ENCODE assay signal across 27 cellular contexts in genomic region chr3:149407898-149408297, GRCh38. TPM values are rescaled to one million over a fixed set of nuclear protein-coding genes. Genes with fewer than 3 reads are reported as not detected.
DNase-seq lines count a peak whose midpoint lies in the region; ATAC-seq and TF ChIP-seq lines count a peak whose summit lies in the region.
"Had no signal": no experiment of that assay in that cellular context is flagged by ENCODE, and none has a peak within 500 bp of the region (broad histone marks: within the 10 kb centered on the region; RNA-seq: fewer than 3 reads in every experiment).

No MANE protein-coding gene starts in this region.

- H2AFZ ChIP-seq in fibroblast of lung (ENCODE audit: low read length) = peak overlapping the region; percentile 66

- H3K9ac ChIP-seq in fibroblast of lung (ENCODE audit: insufficient read depth, low read length) = no peak overlapping the region
- H3K9ac ChIP-seq in mucosa of stomach (ENCODE audit: low read length) = peak overlapping the region; percentile 20

- CTCF ChIA-PET in AG04450 (lab: Charles Lee) = interaction anchor here (0.5 kb wide), 1 partner anchor 399 kb away, joined by 3 read pairs; no protein-coding TSS in a partner anchor

- H3K36me3 ChIP-seq in fibroblast of lung (ENCODE audit: control insufficient read depth, insufficient read depth, low read length) (no peaks in the 10 kb centered on the region), mucosa of stomach (ENCODE audit: control insufficient read depth, insufficient read depth, low read length) (no peaks in the 10 kb centered on the region)
- H3K36me3 ChIP-seq: cardiac muscle cell, colonic mucosa, left lung, uterus had no signal

- H3K9me3 ChIP-seq in AG04450 (ENCODE audit: control insufficient read depth, insufficient read depth, low read length) (no peaks in the 10 kb centered on the region), fibroblast of lung (ENCODE audit: control insufficient read depth, insufficient read depth, low read depth, low read length) (no peaks in the 10 kb centered on the region), mucosa of stomach (ENCODE audit: control insufficient read depth, low read length) (no peaks in the 10 kb centered on the region)
- H3K9me3 ChIP-seq: colonic mucosa, left lung, testis, uterus had no signal

- no peaks in the 10 kb centered on the region for H3K79me2 ChIP-seq in fibroblast of lung (ENCODE audit: control insufficient read depth, insufficient read depth, low read length)

- H3K4me1 ChIP-seq in fibroblast of lung (ENCODE audit: control insufficient read depth, extremely low read depth, insufficient read depth, low read length) (no peaks in the 10 kb centered on the region), mucosa of stomach (ENCODE audit: control insufficient read depth, insufficient read depth, low read length) (peaks cover 33% of the 10 kb centered on the region)
- H3K4me1 ChIP-seq: colonic mucosa, left lung, testis, uterus had no signal

- H3K4me3 ChIP-seq in AG04450 (ENCODE audit: low read depth, low read length) (no peak overlapping the region), fibroblast of lung (replicated peaks in 1 of 4; ENCODE audit: control extremely low read depth in 1 of 4, insufficient read depth in 1 of 4, low read depth in 3 of 4, low read length in 4 of 4) (no peak overlapping the region), mucosa of stomach (ENCODE audit: low read length) (no peak overlapping the region)
- H3K4me3 ChIP-seq: cardiac muscle cell, colonic mucosa, left lung, testis, uterus had no signal

- POLR2A ChIA-PET in AG04450 (lab: Yijun Ruan, JAX) = interaction anchor here (1.0 kb wide), 1 partner anchor 250 kb away, joined by 3 read pairs; the partner anchor contains the start of gene WWTR1

- no peaks in the 10 kb centered on the region for H3K27me3 ChIP-seq in AG04450 (ENCODE audit: control insufficient read depth, insufficient read depth, low read length)
- H3K27me3 ChIP-seq in fibroblast of lung (ENCODE audit: control insufficient read depth, insufficient read depth, low read length) = no peaks in the 10 kb centered on the region
- no peaks in the 10 kb centered on the region for H3K27me3 ChIP-seq in mucosa of stomach (ENCODE audit: control insufficient read depth, insufficient read depth, low read length)
- H3K27me3 ChIP-seq: cardiac muscle cell, colonic mucosa, left lung, testis, uterus had no signal

- ATAC-seq in left ventricle myocardium superior (no peak), GM18868 (IDR thresholded peaks at IDR 0.05; ENCODE audit: unreplicated experiment) (no peak)
- ATAC-seq: naive thymus-derived CD4-positive, alpha-beta T cell; stimulated activated naive CD8-positive, alpha-beta T cell treated with anti-CD3 and anti-CD28 coated beads, Interleukin-15, Interleukin-2, amounts not matched to agents 100 U/mL and 50 U/mL, for 24 hours had no signal

- H4K20me1 ChIP-seq in fibroblast of lung (ENCODE audit: control insufficient read depth, extremely low read depth, insufficient read depth, low read length) = no peaks in the 10 kb centered on the region

- peak overlapping the region; percentile 68 for H3K27ac ChIP-seq in AG04450 (ENCODE audit: low read depth, low read length)
- H3K27ac ChIP-seq in VCaP = peak overlapping the region; percentile 24; the same call in 1 of the 2 replicates
- no peak overlapping the region for H3K27ac ChIP-seq in fibroblast of lung (ENCODE audit: insufficient read depth, low read length)
- H3K27ac ChIP-seq: cardiac muscle cell, colonic mucosa, left lung, testis, uterus had no signal

- H3K4me2 ChIP-seq in fibroblast of lung (ENCODE audit: extremely low read depth, insufficient read depth, low read length) = no peak overlapping the region

- intact Hi-C loops in left ventricle myocardium superior (cut with micrococcal nuclease) = no loop called here

- TF ChIP-seq CTCF in AG04450 (IDR thresholded peaks at IDR 0.05; ENCODE audit: low read depth, low read length) (no peak), VCaP (conservative IDR thresholded peaks at IDR 0.05) (no peak), fibroblast of lung (conservative IDR thresholded peaks at IDR 0.05 in 1 of 2, IDR thresholded peaks at IDR 0.05 in 1 of 2; ENCODE audit: low read depth in 1 of 2, low read length in 2 of 2) (no peak)

- DNase-seq in AG04450 (ENCODE audit: low read depth, low spot score) (no peak), fibroblast of lung (ENCODE audit: low read depth in 2 of 2) (peak; percentile 56 to 75), HK-2 (ENCODE audit: unreplicated experiment) (no peak), left ventricle myocardium superior (no peak), GOT3 (lab: John Stamatoyannopoulos, UW) (no peak)
- DNase-seq: 8988T; activated CD4-positive, alpha-beta memory T cell treated with anti-CD3 and anti-CD28 coated beads, Interleukin-2, amount 10 ng/mL, durations not matched to agents 7 days and 5 days; activated CD8-positive, alpha-beta memory T cell treated with anti-CD3 and anti-CD28 coated beads, Interleukin-2, amount 50 U/mL, for 4 hours; activated naive CD4-positive, alpha-beta T cell treated with anti-CD3 and anti-CD28 coated beads, Interleukin-2, amount 10 ng/mL, durations not matched to agents 7 days and 5 days; amygdala; colonic mucosa; DMS79 treated with DMSO at 0.1 percent for 48 hours; effector CD8-positive, alpha-beta T cell; GF-D8; Karpas-422; left lung; naive thymus-derived CD4-positive, alpha-beta T cell; NCI-H1436 treated with DMSO at 0.1 percent for 48 hours; NCI-H2107; SHP77; stimulated activated naive CD8-positive, alpha-beta T cell treated with anti-CD3 and anti-CD28 coated beads, Interleukin-15, Interleukin-2, amounts not matched to agents 100 U/mL and 50 U/mL, for 24 hours; testis; uterus had no signal

RNA-seq across cellular contexts. Expression of gene TM4SF1, which starts 30.4 kb away (rescaled TPM):
- polyA plus RNA-seq in AG04450 (2011; rRNA removed) = 232 and 260 TPM in 2 replicates
- 189 and 207 TPM in 2 replicates for polyA minus RNA-seq in AG04450 (2011; rRNA and poly(A)+ RNA removed)
- 46.0 and 423 TPM in 2 replicates for total RNA-seq in fibroblast of lung
- polyA plus RNA-seq in fibroblast of lung = 301 and 353 TPM in 2 replicates
- polyA plus RNA-seq in fibroblast of lung (2012) = 158 and 193 TPM in 2 replicates
- polyA minus RNA-seq in fibroblast of lung (ENCODE audit: low replicate concordance) = 73.5 and 103 TPM in 2 replicates
- total RNA-seq in left ventricle myocardium superior = 112 TPM
- total RNA-seq: activated CD4-positive, alpha-beta memory T cell treated with anti-CD3 and anti-CD28 coated beads, Interleukin-2, amount 10 ng/mL, durations not matched to agents 7 days and 5 days; naive thymus-derived CD4-positive, alpha-beta T cell had no signal
- polyA plus RNA-seq: naive thymus-derived CD4-positive, alpha-beta T cell had no signal

Comparison
In these comparisons a context has a peak if more than half of its experiments do, and no peak if none do; other contexts are left out.
1. DNase-seq: peak in fibroblast of lung (2 of 2); none in AG04450 (single experiment), HK-2 (single experiment), left ventricle myocardium superior (single experiment) and GOT3 (single experiment).